Comparison of ENCODE assay signal across 2 cellular contexts in genomic region chr10:115903845-115904244, GRCh38.
TF ChIP-seq lines count a peak whose summit lies in the region.

No MANE protein-coding gene starts in this region.

TF ChIP-seq in HCT116, 20 proteins besides CTCF, POLR2A, EP300 and RAD21:
- TF ChIP-seq ZFX (IDR thresholded peaks at IDR 0.05): no peak
- no peak for TF ChIP-seq EZH2phosphoT487 (IDR thresholded peaks at IDR 0.05; ENCODE audit: borderline replicate concordance)
- no peak for TF ChIP-seq ATF3 (IDR thresholded peaks at IDR 0.05)
- TF ChIP-seq SRF (IDR thresholded peaks at IDR 0.05; ENCODE audit: low read depth): no peak
- no peak for TF ChIP-seq POLR2AphosphoS5 (IDR thresholded peaks at IDR 0.05; ENCODE audit: low read depth, low read length)
- TF ChIP-seq CEBPB (IDR thresholded peaks at IDR 0.05; ENCODE audit: low read depth): no peak
- no peak for TF ChIP-seq EGR1 (IDR thresholded peaks at IDR 0.05; ENCODE audit: low read depth)
- no peak for TF ChIP-seq CBX3 (IDR thresholded peaks at IDR 0.05; ENCODE audit: low read depth)
- no peak for TF ChIP-seq TCF7L2 (IDR thresholded peaks at IDR 0.05; ENCODE audit: borderline replicate concordance, extremely low read depth, insufficient read depth, insufficient read length)
- no peak for TF ChIP-seq EZH2 (IDR thresholded peaks at IDR 0.05)
- no peak for TF ChIP-seq ZBTB33 (IDR thresholded peaks at IDR 0.05; ENCODE audit: extremely low read depth, insufficient replicate concordance, low read length)
- no peak for TF ChIP-seq SIN3A (IDR thresholded peaks at IDR 0.05; ENCODE audit: low read depth)
- no peak for TF ChIP-seq JUND (IDR thresholded peaks at IDR 0.05)
- TF ChIP-seq ZNF274 (IDR thresholded peaks at IDR 0.05; ENCODE audit: low read depth, low read length): no peak
- no peak for TF ChIP-seq ELF1 (IDR thresholded peaks at IDR 0.05; ENCODE audit: borderline replicate concordance, low read depth)
- TF ChIP-seq FOSL1 (IDR thresholded peaks at IDR 0.05; ENCODE audit: low read depth): no peak
- TF ChIP-seq YY1 (IDR thresholded peaks at IDR 0.05; ENCODE audit: extremely low read depth, insufficient replicate concordance, low read depth, low read length): no peak
- TF ChIP-seq MAX (IDR thresholded peaks at IDR 0.05): no peak
- TF ChIP-seq SP1 (IDR thresholded peaks at IDR 0.05; ENCODE audit: low read depth): no peak
- TF ChIP-seq REST (IDR thresholded peaks at IDR 0.05; ENCODE audit: low read depth): no peak
TF ChIP-seq in HCT116: peak in this region for 0.

TF ChIP-seq in H1, 55 proteins besides CTCF, POLR2A, EP300 and RAD21:
- TF ChIP-seq GABPA (IDR thresholded peaks at IDR 0.05; ENCODE audit: borderline replicate concordance, insufficient read depth, low read length) (no peak), ZNF274 (IDR thresholded peaks at IDR 0.05; ENCODE audit: borderline replicate concordance, extremely low read depth, low read length) (no peak), RNF2 (IDR thresholded peaks at IDR 0.05; ENCODE audit: borderline replicate concordance, low read depth, low read length, missing control alignments, poor library complexity, severe bottlenecking) (no peak), JUND (IDR thresholded peaks at IDR 0.05; ENCODE audit: low read length) (no peak), RXRA (IDR thresholded peaks at IDR 0.05; ENCODE audit: insufficient read depth, low read depth, low read length) (no peak), E2F6 (IDR thresholded peaks at IDR 0.05) (no peak), TAF7 (optimal IDR thresholded peaks at IDR 0.05; ENCODE audit: borderline replicate concordance, low read depth, low read length) (no peak), KDM4A (IDR thresholded peaks at IDR 0.05; ENCODE audit: low read depth, low read length, severe bottlenecking) (no peak), SIRT6 (IDR thresholded peaks at IDR 0.05; ENCODE audit: low read length) (no peak), YY1 (IDR thresholded peaks at IDR 0.05; ENCODE audit: low read depth, low read length) (no peak), BRCA1 (IDR thresholded peaks at IDR 0.05; ENCODE audit: low read depth, low read length) (no peak), BACH1 (IDR thresholded peaks at IDR 0.05; ENCODE audit: low read length) (no peak), JUN (IDR thresholded peaks at IDR 0.05; ENCODE audit: low read depth, low read length) (no peak), SUZ12 (IDR thresholded peaks at IDR 0.05; ENCODE audit: low read length) (no peak), FOSL1 (IDR thresholded peaks at IDR 0.05; ENCODE audit: insufficient read depth, low read depth, low read length) (no peak), ATF2 (IDR thresholded peaks at IDR 0.05; ENCODE audit: low read length) (no peak), MAX (IDR thresholded peaks at IDR 0.05) (no peak), SRF (IDR thresholded peaks at IDR 0.05; ENCODE audit: low read depth, low read length) (no peak)
